In genomic region chr3:179852117-179852886, GRCh38 we compare ENCODE assay signal across 8 cellular contexts.
A peak's percentile ranks its signal among the peaks of the same experiment; 100 is the strongest.
DNase-seq lines count a peak whose midpoint lies in the region; TF ChIP-seq lines count a peak whose summit lies in the region.

No MANE protein-coding gene starts in this region.

- TF ChIP-seq CTCF in GM12864 (IDR thresholded peaks at IDR 0.05; ENCODE audit: low read depth, low read length, missing control alignments) (no peak), fibroblast of pulmonary artery (IDR thresholded peaks at IDR 0.05; ENCODE audit: low read length, missing control alignments) (peak; percentile 12)

- H3K4me3 ChIP-seq in GM12864 (ENCODE audit: low read depth, low read length): no peak overlapping the region
- no peak overlapping the region for H3K4me3 ChIP-seq in fibroblast of pulmonary artery (replicated peaks; ENCODE audit: low read depth, low read length)

- peak; percentile 3 for DNase-seq in GM12864 (ENCODE audit: low read depth)
- peak; percentile 92 for DNase-seq in HCEC 1CT
- DNase-seq in NCI-H69 (lab: John Stamatoyannopoulos, UW): peak; percentile 29
- peak; percentile 4 for DNase-seq in fibroblast of pulmonary artery (ENCODE audit: low read depth)
- DNase-seq in DMS79 treated with DMSO at 0.1 percent for 48 hours (lab: John Stamatoyannopoulos, UW): no peak
- no peak for DNase-seq in DMS153 treated with DMSO at 0.1 percent for 48 hours (lab: John Stamatoyannopoulos, UW; ENCODE audit: unreplicated experiment)
- DNase-seq in inferior parietal cortex (ENCODE audit: extremely low spot score): no peak
- DNase-seq in NCI-H128 (lab: John Stamatoyannopoulos, UW; ENCODE audit: unreplicated experiment): no peak

Comparison
In these comparisons a context has a peak if more than half of its experiments do, and no peak if none do; other contexts are left out.
1. DNase-seq: peak in GM12864 (single experiment), HCEC 1CT (single experiment), NCI-H69 (single experiment) and fibroblast of pulmonary artery (single experiment); none in DMS79 treated with DMSO at 0.1 percent for 48 hours (single experiment), DMS153 treated with DMSO at 0.1 percent for 48 hours (single experiment), inferior parietal cortex (single experiment) and NCI-H128 (single experiment).